In genomic region chr14:34027130-34027989, GRCh38 we compare ENCODE assay signal across 13 cellular contexts.
DNase-seq lines count a peak whose midpoint lies in the region; ATAC-seq lines count a peak whose summit lies in the region.
"Had no signal": no experiment of that assay in that cellular context is flagged by ENCODE, and none has a peak within 500 bp of the region (broad histone marks: within the 10 kb centered on the region; RNA-seq: fewer than 3 reads in every experiment).

No MANE protein-coding gene starts in this region.

- peaks cover 6% of the 10 kb centered on the region for H3K36me3 Mint-ChIP-seq in activated naive CD8-positive, alpha-beta T cell treated with anti-CD3 and anti-CD28 coated beads, Interleukin-2, amount 10 ng/mL, durations not matched to agents 7 days and 5 days
- no peaks in the 10 kb centered on the region for H3K36me3 Mint-ChIP-seq in activated naive CD8-positive, alpha-beta T cell treated with anti-CD3 and anti-CD28 coated beads, Interleukin-2, amount 50 U/mL, for 24 hours (ENCODE audit: low read depth)
- H3K36me3 Mint-ChIP-seq: CD4-positive, alpha-beta memory T cell had no signal

- H3K4me1 Mint-ChIP-seq in activated naive CD8-positive, alpha-beta T cell treated with anti-CD3 and anti-CD28 coated beads, Interleukin-2, amount 10 ng/mL, durations not matched to agents 7 days and 5 days = peaks cover 6% of the 10 kb centered on the region
- H3K4me1 Mint-ChIP-seq in activated naive CD8-positive, alpha-beta T cell treated with anti-CD3 and anti-CD28 coated beads, Interleukin-2, amount 50 U/mL, for 24 hours = no peaks in the 10 kb centered on the region

- no peak overlapping the region for H3K4me3 Mint-ChIP-seq in activated naive CD8-positive, alpha-beta T cell treated with anti-CD3 and anti-CD28 coated beads, Interleukin-2, amount 10 ng/mL, durations not matched to agents 7 days and 5 days
- H3K4me3 Mint-ChIP-seq in activated naive CD8-positive, alpha-beta T cell treated with anti-CD3 and anti-CD28 coated beads, Interleukin-2, amount 50 U/mL, for 24 hours = no peak overlapping the region
- H3K4me3 Mint-ChIP-seq: CD4-positive, alpha-beta memory T cell; HFFc6 had no signal

- peaks cover 10% of the 10 kb centered on the region for H3K27me3 Mint-ChIP-seq in activated naive CD8-positive, alpha-beta T cell treated with anti-CD3 and anti-CD28 coated beads, Interleukin-2, amount 10 ng/mL, durations not matched to agents 7 days and 5 days
- H3K27me3 Mint-ChIP-seq in activated naive CD8-positive, alpha-beta T cell treated with anti-CD3 and anti-CD28 coated beads, Interleukin-2, amount 50 U/mL, for 24 hours = peaks cover 2% of the 10 kb centered on the region
- H3K27me3 Mint-ChIP-seq: CD4-positive, alpha-beta memory T cell had no signal

- peak overlapping the region; percentile 70 for H3K27ac Mint-ChIP-seq in activated naive CD8-positive, alpha-beta T cell treated with anti-CD3 and anti-CD28 coated beads, Interleukin-2, amount 10 ng/mL, durations not matched to agents 7 days and 5 days
- H3K27ac Mint-ChIP-seq in activated naive CD8-positive, alpha-beta T cell treated with anti-CD3 and anti-CD28 coated beads, Interleukin-2, amount 50 U/mL, for 24 hours = no peak overlapping the region
- H3K27ac Mint-ChIP-seq: HFFc6 had no signal

- no peak for ATAC-seq in activated naive CD8-positive, alpha-beta T cell treated with anti-CD3 and anti-CD28 coated beads, Interleukin-2, amount 10 ng/mL, durations not matched to agents 7 days and 5 days (ENCODE audit: low read depth)
- ATAC-seq in activated naive CD8-positive, alpha-beta T cell treated with anti-CD3 and anti-CD28 coated beads, Interleukin-2, amount 50 U/mL, for 24 hours = no peak
- no peak for ATAC-seq in GM21423 (IDR thresholded peaks at IDR 0.05; ENCODE audit: unreplicated experiment)

- no peaks in the 10 kb centered on the region for H3K9me3 Mint-ChIP-seq in activated naive CD8-positive, alpha-beta T cell treated with anti-CD3 and anti-CD28 coated beads, Interleukin-2, amount 10 ng/mL, durations not matched to agents 7 days and 5 days
- H3K9me3 Mint-ChIP-seq in activated naive CD8-positive, alpha-beta T cell treated with anti-CD3 and anti-CD28 coated beads, Interleukin-2, amount 50 U/mL, for 24 hours = no peaks in the 10 kb centered on the region
- H3K9me3 Mint-ChIP-seq: HFFc6 had no signal

- DNase-seq in activated naive CD8-positive, alpha-beta T cell treated with anti-CD3 and anti-CD28 coated beads, Interleukin-2, amount 10 ng/mL, durations not matched to agents 7 days and 5 days = no peak
- DNase-seq in activated naive CD8-positive, alpha-beta T cell treated with anti-CD3 and anti-CD28 coated beads, Interleukin-2, amount 50 U/mL, for 24 hours = no peak
- peak; percentile 5 for DNase-seq in amniotic epithelial cell (ENCODE audit: low read depth)
- DNase-seq in left kidney (ENCODE audit: low read depth, low spot score) = peak; percentile 15
- DNase-seq in glomerular visceral epithelial cell (ENCODE audit: extremely low spot score) = no peak
- DNase-seq in NCI-H69 (lab: John Stamatoyannopoulos, UW) = no peak
- DNase-seq: BE2C; CD4-positive, alpha-beta memory T cell; DMS79; EL; HCEC 1CT; HFFc6 had no signal

- POLR2A ChIA-PET in activated naive CD8-positive, alpha-beta T cell treated with anti-CD3 and anti-CD28 coated beads, Interleukin-2, amount 10 ng/mL, durations not matched to agents 7 days and 5 days (lab: Charles Lee) = interaction anchor here (1.4 kb wide), 1 partner anchor 17 kb away, joined by 3 read pairs; no protein-coding TSS in a partner anchor

Comparison
In these comparisons a context has a peak if more than half of its experiments do, and no peak if none do; other contexts are left out.
1. DNase-seq: peak in amniotic epithelial cell (single experiment) and left kidney (single experiment); none in activated naive CD8-positive, alpha-beta T cell treated with anti-CD3 and anti-CD28 coated beads, Interleukin-2, amount 10 ng/mL, durations not matched to agents 7 days and 5 days (single experiment), activated naive CD8-positive, alpha-beta T cell treated with anti-CD3 and anti-CD28 coated beads, Interleukin-2, amount 50 U/mL, for 24 hours (single experiment), glomerular visceral epithelial cell (single experiment) and NCI-H69 (single experiment).